1 cellular context compared by ENCODE assay signal in the genomic region with DNA sequence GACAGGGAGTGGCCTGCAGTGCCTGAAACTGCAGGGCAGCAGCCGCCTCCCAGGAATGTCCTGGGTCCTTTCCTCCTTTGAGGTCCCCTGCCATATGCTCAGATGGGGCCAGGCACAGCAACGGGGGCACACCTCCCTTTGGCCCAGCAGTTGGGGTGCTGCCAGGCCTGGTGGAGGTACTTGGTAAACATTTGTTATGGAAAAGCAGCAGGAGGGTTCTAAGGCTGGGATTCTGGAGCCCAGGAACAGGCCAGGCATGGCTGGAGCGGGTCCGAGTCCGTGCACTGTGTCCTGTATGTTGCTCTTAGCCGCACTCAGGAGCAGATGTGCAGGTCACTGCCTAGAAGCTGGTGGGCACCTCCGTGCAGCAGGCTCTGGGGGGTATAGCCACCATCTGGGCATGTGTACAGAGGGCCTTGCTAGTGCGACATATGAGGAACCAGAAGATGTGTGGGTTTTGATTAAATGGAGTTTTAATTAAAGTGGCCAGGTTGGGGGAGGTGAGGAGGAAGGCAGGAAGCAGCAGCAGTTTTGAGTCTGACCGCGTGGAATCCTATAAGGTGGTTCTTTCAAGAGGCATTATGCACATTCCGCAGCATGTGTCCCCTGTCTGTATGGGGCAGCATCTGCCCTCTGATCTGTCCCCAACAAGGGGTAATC.
TF ChIP-seq lines count a peak whose summit lies in the region.

No MANE protein-coding gene starts in this region.

TF ChIP-seq in GM12878, 131 proteins besides CTCF, POLR2A, EP300 and RAD21 (continued from another document):
- TF ChIP-seq, protein P1, sequence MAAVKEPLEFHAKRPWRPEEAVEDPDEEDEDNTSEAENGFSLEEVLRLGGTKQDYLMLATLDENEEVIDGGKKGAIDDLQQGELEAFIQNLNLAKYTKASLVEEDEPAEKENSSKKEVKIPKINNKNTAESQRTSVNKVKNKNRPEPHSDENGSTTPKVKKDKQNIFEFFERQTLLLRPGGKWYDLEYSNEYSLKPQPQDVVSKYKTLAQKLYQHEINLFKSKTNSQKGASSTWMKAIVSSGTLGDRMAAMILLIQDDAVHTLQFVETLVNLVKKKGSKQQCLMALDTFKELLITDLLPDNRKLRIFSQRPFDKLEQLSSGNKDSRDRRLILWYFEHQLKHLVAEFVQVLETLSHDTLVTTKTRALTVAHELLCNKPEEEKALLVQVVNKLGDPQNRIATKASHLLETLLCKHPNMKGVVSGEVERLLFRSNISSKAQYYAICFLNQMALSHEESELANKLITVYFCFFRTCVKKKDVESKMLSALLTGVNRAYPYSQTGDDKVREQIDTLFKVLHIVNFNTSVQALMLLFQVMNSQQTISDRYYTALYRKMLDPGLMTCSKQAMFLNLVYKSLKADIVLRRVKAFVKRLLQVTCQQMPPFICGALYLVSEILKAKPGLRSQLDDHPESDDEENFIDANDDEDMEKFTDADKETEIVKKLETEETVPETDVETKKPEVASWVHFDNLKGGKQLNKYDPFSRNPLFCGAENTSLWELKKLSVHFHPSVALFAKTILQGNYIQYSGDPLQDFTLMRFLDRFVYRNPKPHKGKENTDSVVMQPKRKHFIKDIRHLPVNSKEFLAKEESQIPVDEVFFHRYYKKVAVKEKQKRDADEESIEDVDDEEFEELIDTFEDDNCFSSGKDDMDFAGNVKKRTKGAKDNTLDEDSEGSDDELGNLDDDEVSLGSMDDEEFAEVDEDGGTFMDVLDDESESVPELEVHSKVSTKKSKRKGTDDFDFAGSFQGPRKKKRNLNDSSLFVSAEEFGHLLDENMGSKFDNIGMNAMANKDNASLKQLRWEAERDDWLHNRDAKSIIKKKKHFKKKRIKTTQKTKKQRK (IDR thresholded peaks at IDR 0.05; ENCODE audit: low read depth, low read length), result no peak
